24 cellular contexts compared by ENCODE assay signal in genomic region chr16:30965436-30965835, GRCh38. TPM values are rescaled to one million over a fixed set of nuclear protein-coding genes. Genes with fewer than 3 reads are reported as not detected.
"Had no signal": no experiment of that assay in that cellular context is flagged by ENCODE, and none has a peak within 500 bp of the region (broad histone marks: within the 10 kb centered on the region; RNA-seq: fewer than 3 reads in every experiment).

No MANE protein-coding gene starts in this region.

- H3K4me1 ChIP-seq: esophagus squamous epithelium, gastroesophageal sphincter, left ventricle myocardium inferior, lower lobe of right lung, parathyroid adenoma, psoas muscle, right lobe of liver, suprapubic skin, thyroid gland had no signal

- H3K27ac ChIP-seq: esophagus squamous epithelium, gastroesophageal sphincter, left ventricle myocardium inferior, lower lobe of right lung, parathyroid adenoma, psoas muscle, right lobe of liver, spleen, suprapubic skin, thyroid gland had no signal

- H3K9ac ChIP-seq: parathyroid adenoma had no signal

- H3K4me3 ChIP-seq: esophagus squamous epithelium, gastroesophageal sphincter, left ventricle myocardium inferior, lower lobe of right lung, psoas muscle, right lobe of liver, spleen, suprapubic skin, thyroid gland had no signal

- H3K27ac Mint-ChIP-seq: memory B cell; mesothelial cell of epicardium; natural killer cell treated with Interleukin-12 subunit alpha and Interleukin-12 subunit beta and Interleukin-15 and Interleukin-18, amount 100 ng/mL, for 72 hours; type B pancreatic cell had no signal

- H2AFZ ChIP-seq: parathyroid adenoma had no signal

- H3K27me3 ChIP-seq: esophagus squamous epithelium, gastroesophageal sphincter, right lobe of liver, spleen, suprapubic skin, thyroid gland had no signal

- H3K27me3 Mint-ChIP-seq: dendritic cell treated with granulocyte-macrophage colony-stimulating factor and Interleukin-4, amounts not matched to agents 40 ng/mL and 50 ng/mL, for 4 days; effector memory CD8-positive, alpha-beta T cell; memory B cell; natural killer cell treated with Interleukin-12 subunit alpha and Interleukin-12 subunit beta and Interleukin-15 and Interleukin-18, amount 100 ng/mL, for 72 hours; type B pancreatic cell had no signal

- H3K9me3 ChIP-seq: esophagus squamous epithelium, gastroesophageal sphincter, left ventricle myocardium inferior, lower lobe of right lung, psoas muscle, right lobe of liver, spleen, suprapubic skin, thyroid gland had no signal

- H3K4me1 Mint-ChIP-seq: mesothelial cell of epicardium had no signal

- H3K4me3 Mint-ChIP-seq: immature natural killer cell; memory B cell; mesothelial cell of epicardium; natural killer cell treated with Interleukin-12 subunit alpha and Interleukin-12 subunit beta and Interleukin-15 and Interleukin-18, amount 100 ng/mL, for 72 hours; type B pancreatic cell had no signal

- H3K9me3 Mint-ChIP-seq: dendritic cell treated with granulocyte-macrophage colony-stimulating factor and Interleukin-4, amounts not matched to agents 40 ng/mL and 50 ng/mL, for 4 days; effector memory CD8-positive, alpha-beta T cell; immature natural killer cell; memory B cell; mesothelial cell of epicardium; natural killer cell treated with Interleukin-12 subunit alpha and Interleukin-12 subunit beta and Interleukin-15 and Interleukin-18, amount 100 ng/mL, for 72 hours; type B pancreatic cell had no signal

- ATAC-seq: effector memory CD8-positive, alpha-beta T cell; gastroesophageal sphincter; natural killer cell treated with Interleukin-12 subunit alpha and Interleukin-12 subunit beta and Interleukin-15 and Interleukin-18, amount 100 ng/mL, for 72 hours; psoas muscle had no signal

- DNase-seq: effector memory CD8-positive, alpha-beta T cell; esophagus squamous epithelium; foreskin fibroblast; glutamatergic neuron; immature natural killer cell; left ventricle myocardium inferior; lower lobe of right lung; psoas muscle; retina; right lobe of liver; spleen; stimulated activated CD4-positive, alpha-beta T cell treated with anti-CD3 and anti-CD28 coated beads, Interleukin-15, amount 100 ng/mL, for 24 hours; stimulated activated CD4-positive, alpha-beta T cell treated with anti-CD3 and anti-CD28 coated beads, Interleukin-1b, Interleukin-23, amount 100 ng/mL, for 48 hours; stimulated activated CD4-positive, alpha-beta T cell treated with anti-CD3 and anti-CD28 coated beads, Interleukin-4, amount 100 ng/mL, for 24 hours; stimulated activated naive CD4-positive, alpha-beta T cell; thyroid gland had no signal

RNA-seq across cellular contexts. Expression of gene HSD3B7, which starts 19.6 kb away (rescaled TPM):
- polyA plus RNA-seq: immature natural killer cell had no signal

RNA-seq across cellular contexts. Expression of gene STX1B, which starts 45.0 kb away (rescaled TPM):
- polyA plus RNA-seq: immature natural killer cell had no signal
